ENCODE assay signal across 1 cellular context in genomic region chr11:122155765-122156527, GRCh38.
TF ChIP-seq lines count a peak whose summit lies in the region.

No MANE protein-coding gene starts in this region.

TF ChIP-seq in GM23338, 12 proteins besides CTCF, POLR2A, EP300 and RAD21 (continued from another document):
- no peak for TF ChIP-seq ZNF462 (CRISPR knock-in tag; IDR thresholded peaks at IDR 0.05)
TF ChIP-seq in GM23338: peak in this region for 0.
